In the genomic region with DNA sequence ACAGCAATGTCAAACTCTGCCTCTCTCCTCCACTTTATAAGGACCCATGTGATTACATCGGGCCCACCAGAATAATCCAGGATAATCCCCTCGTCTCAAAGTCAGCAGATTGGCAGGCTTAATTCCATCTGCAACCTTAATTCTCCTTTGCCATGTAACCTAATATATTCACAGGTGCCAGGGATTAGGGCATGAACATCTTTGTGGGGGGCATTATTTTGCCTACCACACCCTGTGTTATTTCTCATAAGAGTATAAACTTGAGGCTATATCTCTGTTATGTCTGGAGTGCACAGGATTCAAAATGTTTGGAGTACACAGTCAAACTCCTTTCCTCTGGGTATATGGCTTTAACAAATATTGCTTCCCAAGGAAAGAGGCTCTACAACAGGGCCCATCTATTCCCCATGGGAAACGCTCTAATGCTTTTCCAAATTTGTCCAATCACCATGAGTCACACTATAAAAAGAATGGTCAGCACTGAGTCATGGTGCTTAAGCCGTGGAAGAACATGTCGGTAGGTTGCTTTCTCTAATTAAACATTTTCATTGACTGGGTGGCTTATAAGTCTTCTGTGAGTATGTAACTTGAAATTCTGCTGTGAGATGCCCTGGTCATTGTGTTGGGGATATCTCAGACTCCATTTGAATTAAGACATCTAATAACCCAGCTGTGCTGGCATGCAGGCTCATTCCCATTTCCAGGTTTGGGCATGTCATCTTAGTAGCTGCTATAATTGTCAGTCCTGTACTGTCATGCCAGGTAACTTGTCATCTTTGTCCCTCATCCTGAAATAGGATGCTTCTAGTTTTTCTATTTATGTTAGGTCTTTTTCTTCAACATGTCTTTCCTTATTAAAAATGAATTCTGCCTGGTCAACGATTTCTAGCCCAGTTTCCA, we compare ENCODE assay signal across 1 cellular context.
TF ChIP-seq lines count a peak whose summit lies in the region.

No MANE protein-coding gene starts in this region.

TF ChIP-seq in endothelial cell of umbilical vein, 7 proteins besides CTCF, POLR2A, EP300 and RAD21:
- TF ChIP-seq FOS (IDR thresholded peaks at IDR 0.05; ENCODE audit: borderline replicate concordance, insufficient read depth, low read length) (peak; percentile 98), JUN (IDR thresholded peaks at IDR 0.05; ENCODE audit: borderline replicate concordance, insufficient read depth, insufficient read length, low read depth) (peak; percentile 80), EZH2 (IDR thresholded peaks at IDR 0.05; ENCODE audit: borderline replicate concordance, low read depth, low read length, severe bottlenecking) (no peak), GATA2 (IDR thresholded peaks at IDR 0.05; ENCODE audit: insufficient read depth, insufficient read length, low read depth, low read length) (no peak), POLR2AphosphoS5 (IDR thresholded peaks at IDR 0.05; ENCODE audit: insufficient read depth, low read depth, low read length) (no peak), MYC (IDR thresholded peaks at IDR 0.05; ENCODE audit: low read depth, low read length) (no peak)
- TF ChIP-seq, protein P1, sequence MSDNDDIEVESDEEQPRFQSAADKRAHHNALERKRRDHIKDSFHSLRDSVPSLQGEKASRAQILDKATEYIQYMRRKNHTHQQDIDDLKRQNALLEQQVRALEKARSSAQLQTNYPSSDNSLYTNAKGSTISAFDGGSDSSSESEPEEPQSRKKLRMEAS (IDR thresholded peaks at IDR 0.05; ENCODE audit: insufficient read depth, insufficient read length), result no peak
